8 cellular contexts compared by ENCODE assay signal in genomic region chr15:98428253-98428989, GRCh38.
A peak's percentile ranks its signal among the peaks of the same experiment; 100 is the strongest.
DNase-seq lines count a peak whose midpoint lies in the region; ATAC-seq and TF ChIP-seq lines count a peak whose summit lies in the region.

No MANE protein-coding gene starts in this region.

- intact Hi-C loops in Calu3 (cut with micrococcal nuclease; ENCODE audit: unreplicated experiment): loop anchor here (5.0 kb wide), 1 partner anchor 649 kb away; no protein-coding TSS in a partner anchor
- intact Hi-C loops in right cardiac atrium (cut with DNase I): loop anchor here in 2 of 4 donors (10.0 kb wide), 1 partner anchor 524 kb away; no protein-coding TSS in a partner anchor

- no peaks in the 10 kb centered on the region for H3K27me3 ChIP-seq in right cardiac atrium (ENCODE audit: control insufficient read depth, insufficient read depth)

- no peaks in the 10 kb centered on the region for H3K4me1 ChIP-seq in right cardiac atrium (ENCODE audit: control insufficient read depth, insufficient read depth, low read length)

- H3K27ac ChIP-seq in right cardiac atrium (ENCODE audit: low read length): peak overlapping the region; percentile 37

- H3K27ac Mint-ChIP-seq in Calu3 (ENCODE audit: unreplicated experiment): no peak overlapping the region

- no TSS peak for BruUV-seq in Calu3 (replicated peaks; lab: Mats Ljungman, UMichigan)

- WGBS in right cardiac atrium: 4% methylated on average over 49 of the region's 49 CpGs

- peaks cover 40% of the 10 kb centered on the region for H3K27me3 Mint-ChIP-seq in Calu3 (ENCODE audit: unreplicated experiment)

- CTCF ChIA-PET in Calu3 (lab: Charles Lee): interaction anchor here (0.5 to 1.7 kb wide), 10 partner anchors 11 to 651 kb away, joined by 3 to 15 read pairs (median 3); no protein-coding TSS in a partner anchor

- H3K4me1 Mint-ChIP-seq in Calu3 (ENCODE audit: low read depth, unreplicated experiment): no peaks in the 10 kb centered on the region

- no peaks in the 10 kb centered on the region for H3K36me3 Mint-ChIP-seq in Calu3 (ENCODE audit: insufficient read depth, unreplicated experiment)

- TF ChIP-seq CTCF in Calu3 (IDR thresholded peaks at IDR 0.05; ENCODE audit: unreplicated experiment): peak; percentile 90

- H3K9me3 Mint-ChIP-seq in Calu3 (ENCODE audit: low read depth, unreplicated experiment): peaks cover 3% of the 10 kb centered on the region

- DNase-seq in Calu3 (peak; percentile 91), SW 1271 (lab: John Stamatoyannopoulos, UW) (peak; percentile 23 to 58), amygdala (lab: John Stamatoyannopoulos, UW) (peak in 46 of 56 donors; percentile 4 to 77 (median 34)), right cardiac atrium (peak; percentile 70 to 90 (median 89)), retina (peak; percentile 95), DMS153 (lab: John Stamatoyannopoulos, UW) (no peak)

- peak overlapping the region; percentile 51 for H3K4me3 ChIP-seq in right cardiac atrium (ENCODE audit: low read length)

- ATAC-seq in GM19468 (IDR thresholded peaks at IDR 0.05; ENCODE audit: extremely low read depth, unreplicated experiment) (peak; percentile 84), HG03571 (IDR thresholded peaks at IDR 0.05; ENCODE audit: unreplicated experiment) (peak; percentile 90), right cardiac atrium (peak; percentile 79 to 86)

- no peaks in the 10 kb centered on the region for H3K9me3 ChIP-seq in right cardiac atrium (ENCODE audit: control insufficient read depth, low read length)

- peak overlapping the region; percentile 66 for H3K4me3 Mint-ChIP-seq in Calu3 (ENCODE audit: low read depth, unreplicated experiment)
